ENCODE assay signal across 1 cellular context in the genomic region with DNA sequence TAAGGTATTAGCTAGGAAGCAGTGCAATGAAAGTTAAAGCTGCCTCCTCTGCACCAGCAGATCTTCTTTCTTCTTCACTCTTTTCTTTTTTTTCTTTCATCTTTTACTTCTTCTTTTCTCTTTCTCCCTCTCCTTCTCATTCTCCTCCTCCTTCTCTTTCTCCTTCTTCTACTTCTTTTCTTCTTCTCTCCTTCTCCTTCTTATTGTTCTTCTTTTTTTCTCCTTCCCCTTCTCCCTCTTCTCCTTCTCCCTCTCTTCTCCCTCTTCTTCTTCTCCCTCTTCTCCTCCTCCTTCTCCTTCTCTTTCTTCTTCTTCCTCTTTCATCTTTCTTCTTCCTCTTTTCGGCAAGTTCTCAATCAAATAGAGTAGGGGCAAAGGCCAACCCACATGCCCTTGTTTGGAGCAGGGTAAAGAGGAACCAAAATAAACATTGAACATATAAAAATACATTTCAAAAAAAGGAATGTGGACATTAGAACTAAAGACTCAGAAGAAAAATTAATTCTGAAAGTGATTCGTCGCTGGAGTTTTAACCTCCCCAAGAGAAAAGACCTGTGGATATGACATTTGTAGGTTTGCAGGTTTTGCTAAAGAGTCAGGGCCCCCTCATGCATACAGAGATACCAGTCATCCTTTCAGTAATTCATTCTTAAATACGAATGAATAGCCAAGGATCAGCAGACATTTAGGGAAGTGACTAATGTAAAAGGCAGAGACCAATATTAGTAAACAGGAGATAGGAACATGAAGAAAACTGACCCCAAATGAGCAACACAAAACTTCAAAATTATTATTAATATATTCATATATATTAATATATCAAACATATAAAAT.
TF ChIP-seq lines count a peak whose summit lies in the region.

No MANE protein-coding gene starts in this region.

TF ChIP-seq in IMR-90, 13 proteins besides CTCF, POLR2A, EP300 and RAD21:
- TF ChIP-seq CEBPB (IDR thresholded peaks at IDR 0.05; ENCODE audit: low read depth, low read length): no peak
- no peak for TF ChIP-seq CHD1 (IDR thresholded peaks at IDR 0.05; ENCODE audit: low read depth, low read length)
- no peak for TF ChIP-seq FOS (IDR thresholded peaks at IDR 0.05; ENCODE audit: low read depth, low read length)
- TF ChIP-seq, protein P1, sequence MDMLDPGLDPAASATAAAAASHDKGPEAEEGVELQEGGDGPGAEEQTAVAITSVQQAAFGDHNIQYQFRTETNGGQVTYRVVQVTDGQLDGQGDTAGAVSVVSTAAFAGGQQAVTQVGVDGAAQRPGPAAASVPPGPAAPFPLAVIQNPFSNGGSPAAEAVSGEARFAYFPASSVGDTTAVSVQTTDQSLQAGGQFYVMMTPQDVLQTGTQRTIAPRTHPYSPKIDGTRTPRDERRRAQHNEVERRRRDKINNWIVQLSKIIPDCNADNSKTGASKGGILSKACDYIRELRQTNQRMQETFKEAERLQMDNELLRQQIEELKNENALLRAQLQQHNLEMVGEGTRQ (IDR thresholded peaks at IDR 0.05; ENCODE audit: low read depth, low read length): no peak
- no peak for TF ChIP-seq RCOR1 (IDR thresholded peaks at IDR 0.05; ENCODE audit: insufficient replicate concordance, low read length)
